29 cellular contexts compared by ENCODE assay signal in genomic region chr4:129437347-129437746, GRCh38.
"Had no signal": no experiment of that assay in that cellular context is flagged by ENCODE, and none has a peak within 500 bp of the region (broad histone marks: within the 10 kb centered on the region; RNA-seq: fewer than 3 reads in every experiment).

No MANE protein-coding gene starts in this region.

- H3K4me1 ChIP-seq: colonic mucosa, esophagus muscularis mucosa, esophagus squamous epithelium, foreskin keratinocyte, gastrocnemius medialis, gastroesophageal sphincter, heart left ventricle, heart right ventricle had no signal

- H3K9me3 ChIP-seq: colonic mucosa, esophagus muscularis mucosa, esophagus squamous epithelium, gastrocnemius medialis, gastroesophageal sphincter, heart left ventricle, heart right ventricle had no signal

- H3K4me3 ChIP-seq: colonic mucosa, coronary artery, dorsolateral prefrontal cortex, esophagus muscularis mucosa, esophagus squamous epithelium, gastrocnemius medialis, gastroesophageal sphincter, heart left ventricle, heart right ventricle had no signal

- H3K9me3 Mint-ChIP-seq: dendritic cell treated with granulocyte-macrophage colony-stimulating factor and Interleukin-4, amounts not matched to agents 40 ng/mL and 50 ng/mL, for 4 days; effector memory CD8-positive, alpha-beta T cell; endodermal cell had no signal

- H3K27ac ChIP-seq: colonic mucosa, coronary artery, dorsolateral prefrontal cortex, epithelial cell of prostate, esophagus muscularis mucosa, esophagus squamous epithelium, foreskin keratinocyte, gastrocnemius medialis, gastroesophageal sphincter, heart left ventricle, heart right ventricle had no signal

- H3K27me3 Mint-ChIP-seq: dendritic cell treated with granulocyte-macrophage colony-stimulating factor and Interleukin-4, amounts not matched to agents 40 ng/mL and 50 ng/mL, for 4 days; effector memory CD8-positive, alpha-beta T cell had no signal

- DNase-seq: colonic mucosa; cortex of kidney; dermis blood vessel endothelial cell; dorsolateral prefrontal cortex; effector CD4-positive, alpha-beta T cell; effector CD8-positive, alpha-beta T cell; effector memory CD4-positive, alpha-beta T cell; effector memory CD8-positive, alpha-beta T cell; endodermal cell; erythroblast; esophagus squamous epithelium; foreskin fibroblast; foreskin keratinocyte; foreskin melanocyte; gastrocnemius medialis; glutamatergic neuron; head of caudate nucleus; heart left ventricle; heart right ventricle had no signal

- H3K27ac Mint-ChIP-seq: dendritic cell treated with granulocyte-macrophage colony-stimulating factor and Interleukin-4, amounts not matched to agents 40 ng/mL and 50 ng/mL, for 4 days; effector memory CD8-positive, alpha-beta T cell; endodermal cell had no signal

- H3K4me3 Mint-ChIP-seq: dendritic cell treated with granulocyte-macrophage colony-stimulating factor and Interleukin-4, amounts not matched to agents 40 ng/mL and 50 ng/mL, for 4 days; effector memory CD8-positive, alpha-beta T cell; endodermal cell had no signal

- H3K27me3 ChIP-seq: colonic mucosa, esophagus muscularis mucosa, esophagus squamous epithelium, foreskin keratinocyte, gastrocnemius medialis, gastroesophageal sphincter, heart left ventricle had no signal

- H3K36me3 ChIP-seq: colonic mucosa, esophagus muscularis mucosa, esophagus squamous epithelium, gastrocnemius medialis, gastroesophageal sphincter, heart left ventricle, heart right ventricle had no signal

- H3K4me1 Mint-ChIP-seq: endodermal cell had no signal

- ATAC-seq: effector memory CD8-positive, alpha-beta T cell; esophagus mucosa; foreskin keratinocyte; gastrocnemius medialis; gastroesophageal sphincter; heart left ventricle; heart right ventricle had no signal

- FAIRE-seq: colon, endometrium, endothelial cell of umbilical vein, frontal cortex had no signal
